ENCODE assay signal across 33 cellular contexts in the genomic region with DNA sequence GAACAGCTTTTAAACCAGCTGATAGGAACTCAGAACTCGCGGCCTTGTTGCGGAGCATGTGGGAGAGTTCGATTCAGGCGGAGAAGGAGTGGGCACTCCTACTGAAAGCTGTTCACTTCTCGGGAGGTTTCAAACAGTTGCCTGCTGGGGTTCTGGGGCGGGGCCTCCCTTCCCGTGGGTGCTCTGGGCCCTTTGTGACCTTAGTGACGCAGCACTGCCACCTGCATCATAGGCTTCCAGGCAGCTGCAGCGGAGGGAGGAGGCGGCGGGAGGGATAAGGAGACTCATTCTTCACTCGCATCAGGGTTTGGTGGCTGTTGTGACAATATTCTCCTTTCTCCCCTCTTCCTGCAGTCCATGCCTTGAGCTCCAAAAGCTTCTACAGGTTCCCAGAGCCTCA.
DNase-seq lines count a peak whose midpoint lies in the region; ATAC-seq and TF ChIP-seq lines count a peak whose summit lies in the region.
"Had no signal": no experiment of that assay in that cellular context is flagged by ENCODE, and none has a peak within 500 bp of the region (broad histone marks: within the 10 kb centered on the region; RNA-seq: fewer than 3 reads in every experiment).

No MANE protein-coding gene starts in this region.

- no peak overlapping the region for H3K4me3 ChIP-seq in testis
- H3K4me3 ChIP-seq: ascending aorta, cardiac muscle cell, coronary artery, hepatocyte, skin epidermis, uterus had no signal

- POLR2A ChIA-PET in activated CD4-positive, alpha-beta memory T cell treated with anti-CD3 and anti-CD28 coated beads, Interleukin-2, amount 10 ng/mL, durations not matched to agents 7 days and 5 days (lab: Charles Lee): no interaction called here

- H3K9me3 Mint-ChIP-seq in activated CD4-positive, alpha-beta memory T cell treated with anti-CD3 and anti-CD28 coated beads, Interleukin-2, amount 10 ng/mL, durations not matched to agents 7 days and 5 days: no peaks in the 10 kb centered on the region
- H3K9me3 Mint-ChIP-seq: activated CD4-positive, alpha-beta T cell treated with anti-CD3 and anti-CD28 coated beads, Interleukin-2, amount 10 ng/mL, durations not matched to agents 7 days and 5 days; activated naive CD8-positive, alpha-beta T cell treated with anti-CD3 and anti-CD28 coated beads, Interleukin-2, amount 10 ng/mL, durations not matched to agents 7 days and 5 days; activated T-cell treated with anti-CD3 and anti-CD28 coated beads, Interleukin-2, amount 50 U/mL, for 4 hours; memory B cell; neural crest cell had no signal

- CTCF ChIA-PET in activated CD4-positive, alpha-beta memory T cell treated with anti-CD3 and anti-CD28 coated beads, Interleukin-2, amount 10 ng/mL, durations not matched to agents 7 days and 5 days (lab: Charles Lee): no interaction called here

- intact Hi-C loops in testis (cut with DNase I; ENCODE audit: low total_unique reads): no loop called here

- peak overlapping the region; percentile 41 for H3K27ac ChIP-seq in cingulate gyrus (ENCODE audit: low read depth, low read length)
- H3K27ac ChIP-seq in testis: no peak overlapping the region
- H3K27ac ChIP-seq: ascending aorta, cardiac muscle cell, coronary artery, hepatocyte, HL-60, parathyroid adenoma, skin epidermis, uterus, VCaP had no signal

- H3K36me3 ChIP-seq in testis (ENCODE audit: low read depth, missing control alignments): no peaks in the 10 kb centered on the region
- H3K36me3 ChIP-seq: cardiac muscle cell, uterus had no signal

- DNase-seq in NCI-H2171 treated with DMSO at 0.1 percent for 48 hours (lab: John Stamatoyannopoulos, UW): peak; percentile 30
- DNase-seq in NCI-H2171 (lab: John Stamatoyannopoulos, UW): no peak
- DNase-seq in kidney tubule cell (ENCODE audit: low spot score): peak; percentile 2
- peak; percentile 24 for DNase-seq in testis
- no peak for DNase-seq in activated CD4-positive, alpha-beta memory T cell treated with anti-CD3 and anti-CD28 coated beads, Interleukin-2, amount 10 ng/mL, durations not matched to agents 7 days and 5 days
- no peak for DNase-seq in NCI-H510A treated with DMSO at 0.1 percent for 48 hours (lab: John Stamatoyannopoulos, UW)
- DNase-seq: activated CD4-positive, alpha-beta T cell treated with anti-CD3 and anti-CD28 coated beads, Interleukin-2, amount 10 ng/mL, durations not matched to agents 7 days and 5 days; activated gamma-delta T cell treated with Interleukin-2 at 50 U/mL for 16 hours; activated naive CD8-positive, alpha-beta T cell treated with anti-CD3 and anti-CD28 coated beads, Interleukin-2, amount 10 ng/mL, durations not matched to agents 7 days and 5 days; activated T-cell treated with anti-CD3 and anti-CD28 coated beads, Interleukin-2, amount 50 U/mL, for 4 hours; DND-41; foreskin melanocyte; GF-D8; left colon; MM.1S; NCI-H1105 treated with DMSO at 0.1 percent for 48 hours; NCI-H2029; retina; stimulated activated naive CD4-positive, alpha-beta T cell treated with Interleukin-2 at 50 U/mL for 16 hours; T1000; uterus had no signal

- no peak for TF ChIP-seq POLR2A in testis (IDR thresholded peaks at IDR 0.05)

- 63 to 80% methylated on average over 13 of the region's 13 CpGs for WGBS in testis, 2 donors

- H3K36me3 Mint-ChIP-seq in activated CD4-positive, alpha-beta memory T cell treated with anti-CD3 and anti-CD28 coated beads, Interleukin-2, amount 10 ng/mL, durations not matched to agents 7 days and 5 days (ENCODE audit: low read depth): no peaks in the 10 kb centered on the region
- H3K36me3 Mint-ChIP-seq: activated naive CD8-positive, alpha-beta T cell treated with anti-CD3 and anti-CD28 coated beads, Interleukin-2, amount 10 ng/mL, durations not matched to agents 7 days and 5 days had no signal

- no peak for TF ChIP-seq CTCF in testis (IDR thresholded peaks at IDR 0.05)

- H3K4me3 Mint-ChIP-seq in activated CD4-positive, alpha-beta memory T cell treated with anti-CD3 and anti-CD28 coated beads, Interleukin-2, amount 10 ng/mL, durations not matched to agents 7 days and 5 days: no peak overlapping the region
- H3K4me3 Mint-ChIP-seq: activated CD4-positive, alpha-beta T cell treated with anti-CD3 and anti-CD28 coated beads, Interleukin-2, amount 10 ng/mL, durations not matched to agents 7 days and 5 days; activated naive CD8-positive, alpha-beta T cell treated with anti-CD3 and anti-CD28 coated beads, Interleukin-2, amount 10 ng/mL, durations not matched to agents 7 days and 5 days; activated T-cell treated with anti-CD3 and anti-CD28 coated beads, Interleukin-2, amount 50 U/mL, for 4 hours; memory B cell; neural crest cell had no signal

- no peak overlapping the region for H3K27ac Mint-ChIP-seq in activated CD4-positive, alpha-beta memory T cell treated with anti-CD3 and anti-CD28 coated beads, Interleukin-2, amount 10 ng/mL, durations not matched to agents 7 days and 5 days
- H3K27ac Mint-ChIP-seq: activated CD4-positive, alpha-beta T cell treated with anti-CD3 and anti-CD28 coated beads, Interleukin-2, amount 10 ng/mL, durations not matched to agents 7 days and 5 days; activated naive CD8-positive, alpha-beta T cell treated with anti-CD3 and anti-CD28 coated beads, Interleukin-2, amount 10 ng/mL, durations not matched to agents 7 days and 5 days had no signal

- no peaks in the 10 kb centered on the region for H3K4me1 Mint-ChIP-seq in activated CD4-positive, alpha-beta memory T cell treated with anti-CD3 and anti-CD28 coated beads, Interleukin-2, amount 10 ng/mL, durations not matched to agents 7 days and 5 days
- H3K4me1 Mint-ChIP-seq: activated CD4-positive, alpha-beta T cell treated with anti-CD3 and anti-CD28 coated beads, Interleukin-2, amount 10 ng/mL, durations not matched to agents 7 days and 5 days; activated naive CD8-positive, alpha-beta T cell treated with anti-CD3 and anti-CD28 coated beads, Interleukin-2, amount 10 ng/mL, durations not matched to agents 7 days and 5 days had no signal

- no peaks in the 10 kb centered on the region for H3K4me1 ChIP-seq in testis
- H3K4me1 ChIP-seq: ascending aorta, parathyroid adenoma, uterus had no signal

- H3K9me3 ChIP-seq in testis: no peaks in the 10 kb centered on the region
- H3K9me3 ChIP-seq: ascending aorta, uterus had no signal

- no peaks in the 10 kb centered on the region for H3K27me3 Mint-ChIP-seq in activated CD4-positive, alpha-beta memory T cell treated with anti-CD3 and anti-CD28 coated beads, Interleukin-2, amount 10 ng/mL, durations not matched to agents 7 days and 5 days
- H3K27me3 Mint-ChIP-seq: activated CD4-positive, alpha-beta T cell treated with anti-CD3 and anti-CD28 coated beads, Interleukin-2, amount 10 ng/mL, durations not matched to agents 7 days and 5 days; memory B cell had no signal

- ATAC-seq in HG02884 (IDR thresholded peaks at IDR 0.05; ENCODE audit: unreplicated experiment): no peak
- ATAC-seq: activated T-cell treated with anti-CD3 and anti-CD28 coated beads, Interleukin-2, amount 50 U/mL, for 4 hours; left colon had no signal

- H3K27me3 ChIP-seq in testis: no peaks in the 10 kb centered on the region
- H3K27me3 ChIP-seq: ascending aorta, cardiac muscle cell, hepatocyte, uterus had no signal

Comparison
In these comparisons a context has a peak if more than half of its experiments do, and no peak if none do; other contexts are left out.
1. DNase-seq: peak in NCI-H2171 treated with DMSO at 0.1 percent for 48 hours (single experiment), kidney tubule cell (single experiment) and testis (single experiment); none in NCI-H2171 (single experiment), activated CD4-positive, alpha-beta memory T cell treated with anti-CD3 and anti-CD28 coated beads, Interleukin-2, amount 10 ng/mL, durations not matched to agents 7 days and 5 days (single experiment) and NCI-H510A treated with DMSO at 0.1 percent for 48 hours (single experiment).